17 cellular contexts compared by ENCODE assay signal in the genomic region with DNA sequence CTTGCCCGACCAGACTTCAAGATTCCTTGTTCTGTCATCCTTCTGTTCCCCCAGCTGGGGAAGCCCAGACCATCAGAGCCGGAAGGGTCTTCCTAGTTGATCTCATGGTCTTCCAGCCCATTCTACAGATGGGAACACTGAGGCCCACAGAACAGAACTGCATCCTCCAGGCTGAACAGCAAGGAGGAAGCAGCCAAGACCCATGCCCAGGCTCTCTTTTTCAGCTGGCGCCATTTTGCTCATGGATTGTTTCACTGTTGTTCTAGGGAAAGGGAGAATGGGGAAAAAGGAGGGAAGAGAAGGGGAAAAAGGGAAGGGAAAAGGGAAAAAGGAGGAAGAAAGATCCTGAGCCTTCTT.
DNase-seq lines count a peak whose midpoint lies in the region; ATAC-seq, FAIRE-seq and TF ChIP-seq lines count a peak whose summit lies in the region.
"Had no signal": no experiment of that assay in that cellular context is flagged by ENCODE, and none has a peak within 500 bp of the region (broad histone marks: within the 10 kb centered on the region; RNA-seq: fewer than 3 reads in every experiment).

No MANE protein-coding gene starts in this region.

- H3K14ac ChIP-seq in IMR-90 (replicated peaks; ENCODE audit: low read depth, low read length), result no peak overlapping the region
- H3K14ac ChIP-seq in H1 (ENCODE audit: insufficient read length), result no peak overlapping the region

- no peak overlapping the region for H3K4me3 ChIP-seq in IMR-90 (ENCODE audit: insufficient read depth, low read depth, low read length)
- no peak overlapping the region for H3K4me3 ChIP-seq in OCI-LY3 (ENCODE audit: low read length)
- H3K4me3 ChIP-seq in H1 (ENCODE audit: extremely low read depth in 1 of 4, insufficient read depth in 2 of 4, low read depth in 3 of 4, low read length in 4 of 4), result no peak overlapping the region
- H3K4me3 ChIP-seq: SK-N-MC had no signal

- BruUV-seq in IMR-90 (replicated peaks; lab: Mats Ljungman, UMichigan), result no TSS peak

- no peak overlapping the region for H2BK5ac ChIP-seq in IMR-90 (ENCODE audit: low read depth, low read length, poor library complexity, severe bottlenecking)
- H2BK5ac ChIP-seq in H1 (ENCODE audit: low read depth, low read length), result no peak overlapping the region

- H2BK20ac ChIP-seq in IMR-90 (ENCODE audit: low read depth, low read length) (0 out of 2 replicates have a peak overlapping the region, but pooled peaks have one; percentile 67), H1 (ENCODE audit: low read length) (no peak overlapping the region)

- dilution Hi-C loops in IMR-90 (cut with HindIII; ENCODE audit: low sequenced_read_pairs, unreplicated experiment), result no loop called here

- TF ChIP-seq RAD21 in IMR-90 (IDR thresholded peaks at IDR 0.05; ENCODE audit: low read length) (no peak), H1 (IDR thresholded peaks at IDR 0.05 in 1 of 2, conservative IDR thresholded peaks at IDR 0.05 in 1 of 2; ENCODE audit: low read depth in 2 of 2, low read length in 2 of 2) (no peak)

- H3K23me2 ChIP-seq in H1 (ENCODE audit: low read depth, low read length), result no peaks in the 10 kb centered on the region

- intact Hi-C loops in IMR-90 (cut with micrococcal nuclease), result loop anchor here (1.0 to 5.0 kb wide), 4 partner anchors 136 to 410 kb away; no protein-coding TSS in a partner anchor

- POLR2A ChIA-PET in IMR-90 (lab: Charles Lee; ENCODE audit: unreplicated experiment) (no interaction called here), H1 (lab: Charles Lee; ENCODE audit: partially characterized antibody) (interaction anchor here (0.7 to 1.0 kb wide), 2 partner anchors 13 to 272 kb away, joined by 3 to 6 read pairs; no protein-coding TSS in a partner anchor)

- peaks cover 7% of the 10 kb centered on the region for H3K27me3 ChIP-seq in IMR-90 (ENCODE audit: control insufficient read depth, insufficient read depth, low read length)
- H3K27me3 ChIP-seq in OCI-LY3 (ENCODE audit: low read depth, low read length), result no peaks in the 10 kb centered on the region
- H3K27me3 ChIP-seq in H1 (replicated peaks in 1 of 4; ENCODE audit: control insufficient read depth in 3 of 4, extremely low read depth in 1 of 4, insufficient read depth in 3 of 4, low read length in 3 of 4), result no peaks in the 10 kb centered on the region; a peak in 2 of 7 replicates
- H3K27me3 ChIP-seq: BE2C had no signal

- peak overlapping the region; percentile 56; the same call in 1 of the 2 replicates for H2AK5ac ChIP-seq in IMR-90 (ENCODE audit: low read depth, low read length)
- H2AK5ac ChIP-seq in H1 (ENCODE audit: low read depth, low read length), result no peak overlapping the region

- H4K20me1 ChIP-seq in IMR-90 (ENCODE audit: insufficient read depth, low read length) (no peaks in the 10 kb centered on the region; the same call in 1 of the 2 replicates), OCI-LY3 (ENCODE audit: insufficient read depth, low read length) (no peaks in the 10 kb centered on the region), H1 (replicated peaks in 1 of 2; ENCODE audit: control insufficient read depth in 1 of 2, insufficient read depth in 2 of 2, low read length in 2 of 2) (peaks cover 0 to 3% of the 10 kb centered on the region in 2 experiments)

- no peak overlapping the region for H3K4me3 Mint-ChIP-seq in stimulated activated effector memory CD8-positive, alpha-beta T cell treated with anti-CD3 and anti-CD28 coated beads, Interleukin-12 subunit alpha, Interleukin-12 subunit beta, amount 100 ng/mL, for 72 hours
- H3K4me3 Mint-ChIP-seq: CD14-positive monocyte had no signal

- H3K4me1 ChIP-seq in IMR-90 (ENCODE audit: control insufficient read depth, insufficient read depth, low read length) (peaks cover 6% of the 10 kb centered on the region; the same call in 1 of the 2 replicates), OCI-LY3 (ENCODE audit: low read length) (peaks cover 22% of the 10 kb centered on the region), H1 (replicated peaks in 1 of 4; ENCODE audit: control insufficient read depth in 3 of 4, insufficient read depth in 4 of 4, low read length in 3 of 4) (peaks cover 0 to 12% (median 7%) of the 10 kb centered on the region in 4 experiments; a peak in 6 of 7 replicates)
- H3K4me1 ChIP-seq: BE2C had no signal

- H3K56ac ChIP-seq in IMR-90 (ENCODE audit: extremely low read depth, insufficient read depth, low read length) (no peak overlapping the region), H1 (replicated peaks; ENCODE audit: insufficient read length, low read depth, low read length) (no peak overlapping the region)

- H3K27ac ChIP-seq in IMR-90 (ENCODE audit: insufficient read depth, low read length) (no peak overlapping the region), OCI-LY3 (ENCODE audit: low read length) (no peak overlapping the region), H1 (ENCODE audit: low read depth, low read length) (no peak overlapping the region)
- H3K27ac ChIP-seq: SK-N-MC had no signal

- H3K23ac ChIP-seq in IMR-90 (ENCODE audit: low read depth, low read length), result no peak overlapping the region
- H3K23ac ChIP-seq in H1 (ENCODE audit: insufficient read length), result no peak overlapping the region

- H2AK9ac ChIP-seq in IMR-90 (replicated peaks; ENCODE audit: low read depth, low read length, poor library complexity), result peak overlapping the region; percentile 2

- peaks cover 7% of the 10 kb centered on the region for H3K4me1 Mint-ChIP-seq in stimulated activated effector memory CD8-positive, alpha-beta T cell treated with anti-CD3 and anti-CD28 coated beads, Interleukin-12 subunit alpha, Interleukin-12 subunit beta, amount 100 ng/mL, for 72 hours

- H3K36me3 ChIP-seq in IMR-90 (ENCODE audit: control insufficient read depth, insufficient read depth, low read length) (no peaks in the 10 kb centered on the region), OCI-LY3 (replicated peaks; ENCODE audit: low read depth, low read length) (no peaks in the 10 kb centered on the region), H1 (ENCODE audit: control insufficient read depth in 2 of 4, insufficient read depth in 4 of 4, low read length in 3 of 4) (no peaks in the 10 kb centered on the region)
- H3K36me3 ChIP-seq: BE2C had no signal

- no peaks in the 10 kb centered on the region for H3K9me1 ChIP-seq in IMR-90 (ENCODE audit: insufficient read depth, low read length)

- H3K36me3 Mint-ChIP-seq in stimulated activated effector memory CD8-positive, alpha-beta T cell treated with anti-CD3 and anti-CD28 coated beads, Interleukin-12 subunit alpha, Interleukin-12 subunit beta, amount 100 ng/mL, for 72 hours, result peaks cover 4% of the 10 kb centered on the region
- H3K36me3 Mint-ChIP-seq: CD14-positive monocyte had no signal

- H4K8ac ChIP-seq in IMR-90 (ENCODE audit: low read depth in 2 of 2, low read length in 2 of 2) (no peak overlapping the region), H1 (ENCODE audit: extremely low read depth, insufficient read depth, low read length) (no peak overlapping the region)

- no peaks in the 10 kb centered on the region for H3K79me1 ChIP-seq in IMR-90 (ENCODE audit: low read depth in 1 of 2, low read length in 2 of 2)
- no peaks in the 10 kb centered on the region for H3K79me1 ChIP-seq in H1 (ENCODE audit: low read depth, low read length)

- TF ChIP-seq CTCF in IMR-90 (conservative IDR thresholded peaks at IDR 0.05; ENCODE audit: low read depth, low read length), result no peak
- TF ChIP-seq CTCF in OCI-LY3 (IDR thresholded peaks at IDR 0.05; ENCODE audit: low read depth, low read length), result no peak
- TF ChIP-seq CTCF in H1 (IDR thresholded peaks at IDR 0.05; ENCODE audit: control extremely low read depth in 1 of 3, insufficient read depth in 1 of 3, low read depth in 1 of 3, low read length in 3 of 3), result no peak

- H3K18ac ChIP-seq in IMR-90 (ENCODE audit: low read depth, low read length) (no peak overlapping the region), H1 (ENCODE audit: extremely low read depth, low read length) (no peak overlapping the region)

- ATAC-seq in IMR-90 (ENCODE audit: low read depth), result no peak
- no peak for ATAC-seq in stimulated activated effector memory CD8-positive, alpha-beta T cell treated with anti-CD3 and anti-CD28 coated beads, Interleukin-12 subunit alpha, Interleukin-12 subunit beta, amount 100 ng/mL, for 72 hours
- ATAC-seq in GM18907 (IDR thresholded peaks at IDR 0.05; ENCODE audit: unreplicated experiment), result no peak
- no peak for ATAC-seq in HG02623 (IDR thresholded peaks at IDR 0.05; ENCODE audit: unreplicated experiment)

- WGBS in IMR-90 (ENCODE audit: extremely low coverage in 2 of 2, insufficient read length in 1 of 2), 2 experiments, result no CpG with 5 or more reads among the region's 3 CpGs
- WGBS in H1 (ENCODE audit: extremely low coverage in 1 of 2, insufficient coverage in 1 of 2, insufficient read length in 1 of 2, insufficient replicate concordance in 2 of 2, low coverage in 1 of 2, low lambda C conversion rate in 2 of 2, missing lambda C conversion rate in 1 of 2), 2 experiments, result 59% methylated on average over 3 of the region's 3 CpGs; no CpG with 5 or more reads in 1 of the 2 experiments

- H2AFZ ChIP-seq in IMR-90 (replicated peaks; ENCODE audit: low read length, poor library complexity), result no peak overlapping the region
- no peak overlapping the region for H2AFZ ChIP-seq in OCI-LY3 (ENCODE audit: low read depth, low read length)
- no peak overlapping the region for H2AFZ ChIP-seq in H1 (ENCODE audit: low read length)

- in situ Hi-C loops in IMR-90 (cut with MboI; ENCODE audit: low sequenced_read_pairs), result loop anchor here (5.0 kb wide), 1 partner anchor 195 kb away; no protein-coding TSS in a partner anchor

- H2BK120ac ChIP-seq in IMR-90 (ENCODE audit: low read depth, low read length), result peak overlapping the region; percentile 35; the same call in 1 of the 2 replicates
- no peak overlapping the region for H2BK120ac ChIP-seq in H1 (replicated peaks; ENCODE audit: low read depth, low read length)

- H3K4me2 ChIP-seq in IMR-90 (ENCODE audit: low read depth, low read length), result no peak overlapping the region
- H3K4me2 ChIP-seq in OCI-LY3 (ENCODE audit: low read length), result peak overlapping the region; percentile 58
- no peak overlapping the region for H3K4me2 ChIP-seq in H1 (ENCODE audit: insufficient read depth in 1 of 2, low read depth in 2 of 2, low read length in 2 of 2)

- no peaks in the 10 kb centered on the region for H3K9me3 Mint-ChIP-seq in stimulated activated effector memory CD8-positive, alpha-beta T cell treated with anti-CD3 and anti-CD28 coated beads, Interleukin-12 subunit alpha, Interleukin-12 subunit beta, amount 100 ng/mL, for 72 hours

- CTCF ChIA-PET in IMR-90 (lab: Yijun Ruan, JAX) (interaction anchor here (0.6 to 1.4 kb wide), 5 partner anchors 46 to 283 kb away, joined by 3 to 7 read pairs (median 3); no protein-coding TSS in a partner anchor), H1 (lab: Charles Lee; ENCODE audit: partially characterized antibody) (interaction anchor here (0.6 to 6.8 kb wide), 51 partner anchors 9 to 659 kb away, joined by 3 to 65 read pairs (median 4); a partner anchor contains a TSS)

- H2BK12ac ChIP-seq in H1 (ENCODE audit: low read depth, low read length), result no peak overlapping the region

- FAIRE-seq in H1 (lab: Jason Lieb, UNC), result no peak
- FAIRE-seq in frontal cortex (lab: Jason Lieb, UNC), result no peak
- FAIRE-seq: D721Med, G401.6, RCC 7860 had no signal

- no peaks in the 10 kb centered on the region for H3K79me2 ChIP-seq in OCI-LY3 (ENCODE audit: low read length)
- H3K79me2 ChIP-seq in H1 (ENCODE audit: control insufficient read depth in 1 of 2, insufficient read depth in 2 of 2, low read length in 2 of 2), result no peaks in the 10 kb centered on the region

- H3K4ac ChIP-seq in IMR-90 (ENCODE audit: low read depth, low read length) (no peak overlapping the region), H1 (replicated peaks; ENCODE audit: insufficient read length, low read depth, low read length) (no peak overlapping the region)

- H3K9ac ChIP-seq in IMR-90 (ENCODE audit: low read depth, low read length) (no peak overlapping the region), OCI-LY3 (ENCODE audit: low read length) (no peak overlapping the region; the same call in 1 of the 2 replicates), H1 (replicated peaks in 1 of 4; ENCODE audit: extremely low read depth in 1 of 4, low read depth in 3 of 4, low read length in 3 of 4) (no peak overlapping the region)

- H2BK15ac ChIP-seq in IMR-90 (ENCODE audit: low read depth, low read length), result no peak overlapping the region; the same call in 2 of the 3 replicates
- H2BK15ac ChIP-seq in H1 (ENCODE audit: low read length), result no peak overlapping the region

- no peak overlapping the region for H4K5ac ChIP-seq in IMR-90 (ENCODE audit: low read depth, low read length)
- H4K5ac ChIP-seq in H1 (ENCODE audit: insufficient read length, low read depth, low read length), result no peak overlapping the region

- H4K91ac ChIP-seq in IMR-90 (ENCODE audit: insufficient read depth, low read depth, low read length) (no peak overlapping the region), H1 (replicated peaks; ENCODE audit: insufficient read length, low read length) (no peak overlapping the region)

- H3K9me3 ChIP-seq in IMR-90 (ENCODE audit: control insufficient read depth, insufficient read depth, low read length) (peaks cover 3% of the 10 kb centered on the region; the same call in 1 of the 2 replicates), OCI-LY3 (ENCODE audit: insufficient read depth, low read length) (no peaks in the 10 kb centered on the region), H1 (ENCODE audit: insufficient read depth in 2 of 2, low read depth in 1 of 2, low read length in 1 of 2) (no peaks in the 10 kb centered on the region)
- H3K9me3 ChIP-seq: BE2C had no signal

- H3K27ac Mint-ChIP-seq in stimulated activated effector memory CD8-positive, alpha-beta T cell treated with anti-CD3 and anti-CD28 coated beads, Interleukin-12 subunit alpha, Interleukin-12 subunit beta, amount 100 ng/mL, for 72 hours, result peak overlapping the region; percentile 48
- H3K27ac Mint-ChIP-seq: CD14-positive monocyte had no signal

- DNase-seq in IMR-90 (no peak), H1 (ENCODE audit: low read depth in 1 of 2, low spot score in 2 of 2) (no peak), frontal cortex (ENCODE audit: low spot score in 2 of 2) (no peak), DMS79 treated with DMSO at 0.1 percent for 48 hours (lab: John Stamatoyannopoulos, UW) (no peak)
- no peak for DNase-seq in stimulated activated effector memory CD8-positive, alpha-beta T cell treated with anti-CD3 and anti-CD28 coated beads, Interleukin-12 subunit alpha, Interleukin-12 subunit beta, amount 100 ng/mL, for 72 hours (ENCODE audit: low spot score in 2 of 2)
- DNase-seq: NCI-H446 treated with DMSO at 0.1 percent for 48 hours, NCI-H526 treated with DMSO at 0.1 percent for 48 hours, SIG-M5 had no signal

- TF ChIP-seq POLR2A in IMR-90 (IDR thresholded peaks at IDR 0.05; ENCODE audit: low read depth, low read length) (no peak), H1 (IDR thresholded peaks at IDR 0.05; ENCODE audit: control extremely low read depth in 1 of 2, low read depth in 2 of 2, low read length in 2 of 2) (no peak)

- no peak for TF ChIP-seq EP300 in H1 (IDR thresholded peaks at IDR 0.05; ENCODE audit: borderline replicate concordance in 1 of 2, low read depth in 2 of 2, low read length in 2 of 2)
